In genomic region chr10:63169063-63169462, GRCh38 we compare ENCODE assay signal across 17 cellular contexts. TPM values are rescaled to one million over a fixed set of nuclear protein-coding genes. Genes with fewer than 3 reads are reported as not detected.
DNase-seq lines count a peak whose midpoint lies in the region; ATAC-seq and TF ChIP-seq lines count a peak whose summit lies in the region.
"Had no signal": no experiment of that assay in that cellular context is flagged by ENCODE, and none has a peak within 500 bp of the region (broad histone marks: within the 10 kb centered on the region; RNA-seq: fewer than 3 reads in every experiment).

No MANE protein-coding gene starts in this region.

- TF ChIP-seq POLR2A in esophagus muscularis mucosa (IDR thresholded peaks at IDR 0.05; ENCODE audit: low read depth) = no peak

- H3K36me3 Mint-ChIP-seq in activated T-cell treated with anti-CD3 and anti-CD28 coated beads, Interleukin-2, amount 50 U/mL, for 24 hours (ENCODE audit: low read depth) = peaks cover 84% of the 10 kb centered on the region
- peaks cover 26% of the 10 kb centered on the region for H3K36me3 Mint-ChIP-seq in activated T-cell treated with anti-CD3 and anti-CD28 coated beads, Interleukin-2, amount 50 U/mL, for 4 hours (ENCODE audit: insufficient read depth)
- H3K36me3 Mint-ChIP-seq in T-helper 17 cell (ENCODE audit: low read depth) (peaks cover 7% of the 10 kb centered on the region), progenitor cell of endocrine pancreas (ENCODE audit: insufficient read depth) (peaks cover 27% of the 10 kb centered on the region)

- 86% methylated on average over 2 of the region's 2 CpGs for WGBS in esophagus muscularis mucosa

- H3K9me3 ChIP-seq in T-helper 17 cell (ENCODE audit: control insufficient read depth, low read length, poor library complexity, severe bottlenecking) (no peaks in the 10 kb centered on the region), esophagus muscularis mucosa (no peaks in the 10 kb centered on the region)

- H3K27me3 Mint-ChIP-seq in activated T-cell treated with anti-CD3 and anti-CD28 coated beads, Interleukin-2, amount 50 U/mL, for 24 hours = no peaks in the 10 kb centered on the region
- H3K27me3 Mint-ChIP-seq in activated T-cell treated with anti-CD3 and anti-CD28 coated beads, Interleukin-2, amount 50 U/mL, for 4 hours (ENCODE audit: low read depth) = no peaks in the 10 kb centered on the region
- H3K27me3 Mint-ChIP-seq in T-helper 17 cell = no peaks in the 10 kb centered on the region
- H3K27me3 Mint-ChIP-seq in progenitor cell of endocrine pancreas = no peaks in the 10 kb centered on the region
- H3K27me3 Mint-ChIP-seq: activated CD4-positive, alpha-beta memory T cell treated with anti-CD3 and anti-CD28 coated beads for 36 hours; stimulated activated naive CD8-positive, alpha-beta T cell treated with anti-CD3 and anti-CD28 coated beads, Interleukin-15, amount 100 ng/mL, for 72 hours had no signal

- TF ChIP-seq CTCF in esophagus muscularis mucosa (IDR thresholded peaks at IDR 0.05) (no peak), progenitor cell of endocrine pancreas (IDR thresholded peaks at IDR 0.05; ENCODE audit: unreplicated experiment) (no peak), GM20000 (IDR thresholded peaks at IDR 0.05; ENCODE audit: extremely low read depth, missing control alignments) (no peak)

- H3K27ac Mint-ChIP-seq in activated T-cell treated with anti-CD3 and anti-CD28 coated beads, Interleukin-2, amount 50 U/mL, for 24 hours = peak overlapping the region; percentile 86
- H3K27ac Mint-ChIP-seq in T-helper 17 cell (peak overlapping the region; percentile 68), progenitor cell of endocrine pancreas (peak overlapping the region; percentile 46)
- H3K27ac Mint-ChIP-seq: activated CD4-positive, alpha-beta memory T cell treated with anti-CD3 and anti-CD28 coated beads for 36 hours had no signal

- peak overlapping the region; percentile 8 to 37 (median 22) for H3K27ac ChIP-seq in esophagus muscularis mucosa (replicated peaks in 1 of 4)
- H3K27ac ChIP-seq: brain microvascular endothelial cell, hepatocyte, SK-N-MC had no signal

- DNase-seq in activated T-cell treated with anti-CD3 and anti-CD28 coated beads, Interleukin-2, amount 50 U/mL, for 24 hours = no peak
- DNase-seq in activated T-cell treated with anti-CD3 and anti-CD28 coated beads, Interleukin-2, amount 50 U/mL, for 4 hours = no peak
- DNase-seq in T-helper 17 cell = no peak
- no peak for DNase-seq in esophagus muscularis mucosa (ENCODE audit: extremely low spot score)
- no peak for DNase-seq in progenitor cell of endocrine pancreas (ENCODE audit: low spot score, unreplicated experiment)
- DNase-seq in islet precursor cell = no peak
- no peak for DNase-seq in GM20000 (ENCODE audit: low spot score)
- DNase-seq: ACHN; activated CD4-positive, alpha-beta memory T cell treated with anti-CD3 and anti-CD28 coated beads for 36 hours; activated effector memory CD4-positive, alpha-beta T cell treated with anti-CD3 and anti-CD28 coated beads, Interleukin-2, amount 50 U/mL, for 16 hours; brain microvascular endothelial cell; NCI-H187; NCI-H526 treated with DMSO at 0.1 percent for 48 hours; stimulated activated naive CD8-positive, alpha-beta T cell treated with anti-CD3 and anti-CD28 coated beads, Interleukin-15, amount 100 ng/mL, for 72 hours had no signal

- H3K4me3 Mint-ChIP-seq in activated T-cell treated with anti-CD3 and anti-CD28 coated beads, Interleukin-2, amount 50 U/mL, for 24 hours = no peak overlapping the region
- H3K4me3 Mint-ChIP-seq in activated T-cell treated with anti-CD3 and anti-CD28 coated beads, Interleukin-2, amount 50 U/mL, for 4 hours = no peak overlapping the region
- peak overlapping the region; percentile 28 for H3K4me3 Mint-ChIP-seq in T-helper 17 cell
- peak overlapping the region; percentile 7 for H3K4me3 Mint-ChIP-seq in progenitor cell of endocrine pancreas (ENCODE audit: low read depth)
- H3K4me3 Mint-ChIP-seq: activated CD4-positive, alpha-beta memory T cell treated with anti-CD3 and anti-CD28 coated beads for 36 hours had no signal

- no peak for TF ChIP-seq EP300 in esophagus muscularis mucosa (IDR thresholded peaks at IDR 0.05)

- H3K4me3 ChIP-seq in esophagus muscularis mucosa = no peak overlapping the region
- H3K4me3 ChIP-seq: hepatocyte, SK-N-MC had no signal

- intact Hi-C loops in esophagus muscularis mucosa (cut with DNase I) = loop anchor here (5.0 kb wide), 2 partner anchors 298 to 463 kb away; partner anchors contain the start of gene JMJD1C

- peaks cover 11 to 50% (median 44%) of the 10 kb centered on the region in 4 donors for H3K4me1 ChIP-seq in esophagus muscularis mucosa

- peaks cover 0 to 40% (median 18%) of the 10 kb centered on the region in 4 donors for H3K36me3 ChIP-seq in esophagus muscularis mucosa

- ATAC-seq in activated T-cell treated with anti-CD3 and anti-CD28 coated beads, Interleukin-2, amount 50 U/mL, for 4 hours = no peak
- ATAC-seq in T-helper 17 cell (no peak), HG02884 (IDR thresholded peaks at IDR 0.05; ENCODE audit: unreplicated experiment) (no peak)
- ATAC-seq: stimulated activated naive CD8-positive, alpha-beta T cell treated with anti-CD3 and anti-CD28 coated beads, Interleukin-15, amount 100 ng/mL, for 72 hours had no signal

- H3K9me3 Mint-ChIP-seq in activated T-cell treated with anti-CD3 and anti-CD28 coated beads, Interleukin-2, amount 50 U/mL, for 24 hours = no peaks in the 10 kb centered on the region
- H3K9me3 Mint-ChIP-seq in activated T-cell treated with anti-CD3 and anti-CD28 coated beads, Interleukin-2, amount 50 U/mL, for 4 hours = no peaks in the 10 kb centered on the region
- no peaks in the 10 kb centered on the region for H3K9me3 Mint-ChIP-seq in progenitor cell of endocrine pancreas (ENCODE audit: low read depth)
- H3K9me3 Mint-ChIP-seq: activated CD4-positive, alpha-beta memory T cell treated with anti-CD3 and anti-CD28 coated beads for 36 hours; stimulated activated naive CD8-positive, alpha-beta T cell treated with anti-CD3 and anti-CD28 coated beads, Interleukin-15, amount 100 ng/mL, for 72 hours had no signal

- peaks cover 60% of the 10 kb centered on the region for H3K4me1 Mint-ChIP-seq in activated T-cell treated with anti-CD3 and anti-CD28 coated beads, Interleukin-2, amount 50 U/mL, for 24 hours (ENCODE audit: low read depth)
- H3K4me1 Mint-ChIP-seq in activated T-cell treated with anti-CD3 and anti-CD28 coated beads, Interleukin-2, amount 50 U/mL, for 4 hours (ENCODE audit: low read depth) = peaks cover 35% of the 10 kb centered on the region
- H3K4me1 Mint-ChIP-seq in T-helper 17 cell = peaks cover 17% of the 10 kb centered on the region
- peaks cover 21% of the 10 kb centered on the region for H3K4me1 Mint-ChIP-seq in progenitor cell of endocrine pancreas (ENCODE audit: low read depth)

- no peaks in the 10 kb centered on the region for H3K27me3 ChIP-seq in esophagus muscularis mucosa
- H3K27me3 ChIP-seq: brain microvascular endothelial cell, hepatocyte had no signal

RNA-seq across cellular contexts. Expression of gene NRBF2, which starts 35.9 kb away (rescaled TPM):
- 10 to 100 TPM; 21.3 to 23.6 (median 21.6) TPM for total RNA-seq in activated T-cell treated with anti-CD3 and anti-CD28 coated beads, Interleukin-2, amount 50 U/mL, for 4 hours
- total RNA-seq in T-helper 17 cell (10 to 100 TPM; 22.2 to 30.7 TPM), esophagus muscularis mucosa (10 to 100 TPM in 3 of 4 donors, 1 to 10 TPM in 1; 9.6 to 16.7 (median 11.7) TPM), progenitor cell of endocrine pancreas (20.3 and 21.2 TPM in 2 replicates)

Comparison
In these comparisons a context has a peak if more than half of its experiments do, and no peak if none do; other contexts are left out.
1. H3K4me3 Mint-ChIP-seq: peak in T-helper 17 cell (single experiment) and progenitor cell of endocrine pancreas (single experiment); none in activated T-cell treated with anti-CD3 and anti-CD28 coated beads, Interleukin-2, amount 50 U/mL, for 24 hours (single experiment) and activated T-cell treated with anti-CD3 and anti-CD28 coated beads, Interleukin-2, amount 50 U/mL, for 4 hours (single experiment).
2. Peak in every context shown above with its lines, with median percentiles within 50 percentile points of each other: H3K27ac Mint-ChIP-seq.